18 cellular contexts compared by ENCODE assay signal in the genomic region with DNA sequence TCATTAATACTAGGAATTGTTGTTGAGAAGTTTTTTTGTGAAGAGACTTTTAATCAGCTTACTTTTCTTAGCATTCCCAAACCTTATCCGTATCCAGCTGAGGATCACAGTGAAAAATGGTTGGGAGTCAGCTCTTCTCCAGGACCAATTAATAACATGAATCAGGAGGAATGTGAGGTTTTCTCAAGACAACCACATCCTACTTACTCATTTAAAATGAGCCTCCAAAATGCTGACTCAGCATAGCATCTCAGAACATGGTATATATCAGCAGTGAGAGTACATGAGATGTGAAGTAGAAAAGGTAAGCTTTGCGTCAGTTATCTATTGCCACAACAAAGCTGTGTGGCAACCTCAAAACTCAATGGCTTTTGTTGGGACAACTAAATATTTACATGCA.
DNase-seq lines count a peak whose midpoint lies in the region; ATAC-seq and TF ChIP-seq lines count a peak whose summit lies in the region.
"Had no signal": no experiment of that assay in that cellular context is flagged by ENCODE, and none has a peak within 500 bp of the region (broad histone marks: within the 10 kb centered on the region; RNA-seq: fewer than 3 reads in every experiment).

No MANE protein-coding gene starts in this region.

- TF ChIP-seq CTCF in MM.1S (IDR thresholded peaks at IDR 0.05; ENCODE audit: low read length), result no peak
- TF ChIP-seq CTCF in epithelial cell of esophagus (IDR thresholded peaks at IDR 0.05; ENCODE audit: insufficient read depth, low read depth, low read length, missing control alignments), result no peak
- no peak for TF ChIP-seq CTCF in osteoblast (IDR thresholded peaks at IDR 0.05; ENCODE audit: extremely low read depth, low read depth, low read length)
- no peak for TF ChIP-seq CTCF in upper lobe of left lung (IDR thresholded peaks at IDR 0.05)

- DNase-seq in EH (ENCODE audit: low read depth) (peak; percentile 70), MM.1S (peak; percentile 15), epithelial cell of esophagus (ENCODE audit: low read depth) (peak; percentile 40), osteoblast (ENCODE audit: insufficient read length, low spot score, missing footprints) (peak; percentile 78), OCI-M1 (lab: John Stamatoyannopoulos, UW) (no peak), NCI-H510A treated with DMSO at 0.1 percent for 48 hours (lab: John Stamatoyannopoulos, UW) (no peak), upper lobe of left lung (no peak)
- DNase-seq: activated CD4-positive, alpha-beta memory T cell treated with anti-CD3 and anti-CD28 coated beads for 36 hours; activated T-cell treated with anti-CD3 and anti-CD28 coated beads, Interleukin-2, amount 50 U/mL, for 4 hours; effector CD8-positive, alpha-beta T cell; left ventricle myocardium superior; NCI-H1436 treated with DMSO at 0.1 percent for 48 hours; stimulated activated CD4-positive, alpha-beta T cell treated with anti-CD3 and anti-CD28 coated beads, Interleukin-4, amount 100 ng/mL, for 1 hour had no signal

- no peaks in the 10 kb centered on the region for H3F3A ChIP-seq in MM.1S (ENCODE audit: insufficient read depth, low read length)

- TF ChIP-seq POLR2A in upper lobe of left lung (IDR thresholded peaks at IDR 0.05), result no peak

- H3K36me3 ChIP-seq in MM.1S (replicated peaks; ENCODE audit: insufficient read depth, low read length), result no peaks in the 10 kb centered on the region
- H3K36me3 ChIP-seq in osteoblast (ENCODE audit: insufficient read depth, low read length), result no peaks in the 10 kb centered on the region
- no peaks in the 10 kb centered on the region for H3K36me3 ChIP-seq in upper lobe of left lung
- H3K36me3 ChIP-seq: BLaER1 treated with 17β-estradiol and CSF1 and Interleukin-3, amounts not matched to agents 10 nM and 100 nM; cardiac muscle cell; suprapubic skin had no signal

- WGBS in upper lobe of left lung, 2 donors, result 97 to 98% methylated on average over 2 of the region's 2 CpGs

- H3K9me3 ChIP-seq in MM.1S (replicated peaks; ENCODE audit: insufficient read depth, low read length), result no peaks in the 10 kb centered on the region
- H3K9me3 ChIP-seq in osteoblast (ENCODE audit: low read depth, low read length), result no peaks in the 10 kb centered on the region
- H3K9me3 ChIP-seq in upper lobe of left lung, result no peaks in the 10 kb centered on the region
- H3K9me3 ChIP-seq: suprapubic skin had no signal

- H3K79me2 ChIP-seq in MM.1S (ENCODE audit: low read length), result no peaks in the 10 kb centered on the region
- no peaks in the 10 kb centered on the region for H3K79me2 ChIP-seq in osteoblast (ENCODE audit: insufficient read depth, low read length)

- H3K9ac ChIP-seq in MM.1S (ENCODE audit: low read length), result no peak overlapping the region
- H3K9ac ChIP-seq: BLaER1 treated with 17β-estradiol and CSF1 and Interleukin-3, amounts not matched to agents 10 nM and 100 nM had no signal

- no peaks in the 10 kb centered on the region for H3K9me2 ChIP-seq in MM.1S (replicated peaks; ENCODE audit: insufficient read depth, low read length)

- H3K4me2 ChIP-seq in MM.1S (ENCODE audit: low read depth, low read length), result no peak overlapping the region
- no peak overlapping the region for H3K4me2 ChIP-seq in osteoblast (ENCODE audit: insufficient read depth, low read length)
- H3K4me2 ChIP-seq: BLaER1 treated with 17β-estradiol and CSF1 and Interleukin-3, amounts not matched to agents 10 nM and 100 nM had no signal

- H3K27me3 ChIP-seq in MM.1S (replicated peaks; ENCODE audit: insufficient read depth, low read length) (no peaks in the 10 kb centered on the region), osteoblast (ENCODE audit: insufficient read depth, low read length) (peaks cover 2% of the 10 kb centered on the region), upper lobe of left lung (no peaks in the 10 kb centered on the region)
- H3K27me3 ChIP-seq: BLaER1 treated with 17β-estradiol and CSF1 and Interleukin-3, amounts not matched to agents 10 nM and 100 nM; cardiac muscle cell had no signal

- ATAC-seq in upper lobe of left lung (ENCODE audit: low FRiP score in 2 of 2) (no peak), HG02938 (IDR thresholded peaks at IDR 0.05; ENCODE audit: unreplicated experiment) (no peak)
- ATAC-seq: activated T-cell treated with anti-CD3 and anti-CD28 coated beads, Interleukin-2, amount 50 U/mL, for 4 hours; left ventricle myocardium superior had no signal

- TF ChIP-seq EP300 in upper lobe of left lung (IDR thresholded peaks at IDR 0.05), result no peak

- no peaks in the 10 kb centered on the region for H3K4me1 ChIP-seq in MM.1S (ENCODE audit: low read length)
- no peaks in the 10 kb centered on the region for H3K4me1 ChIP-seq in osteoblast (ENCODE audit: insufficient read depth, low read length)
- H3K4me1 ChIP-seq in upper lobe of left lung, result no peaks in the 10 kb centered on the region
- H3K4me1 ChIP-seq: suprapubic skin had no signal

- H2AFZ ChIP-seq in MM.1S (ENCODE audit: low read length) (no peak overlapping the region), osteoblast (ENCODE audit: low read length) (no peak overlapping the region)

- H4K20me1 ChIP-seq in MM.1S (ENCODE audit: insufficient read depth, low read length) (no peaks in the 10 kb centered on the region), osteoblast (ENCODE audit: insufficient read depth, low read length) (no peaks in the 10 kb centered on the region)
- H4K20me1 ChIP-seq: BLaER1 treated with 17β-estradiol and CSF1 and Interleukin-3, amounts not matched to agents 10 nM and 100 nM had no signal

- H3K27ac ChIP-seq in MM.1S (ENCODE audit: low read length), result no peak overlapping the region
- no peak overlapping the region for H3K27ac ChIP-seq in osteoblast (ENCODE audit: low read depth, low read length)
- H3K27ac ChIP-seq in upper lobe of left lung, result no peak overlapping the region
- H3K27ac ChIP-seq: BLaER1 treated with 17β-estradiol and CSF1 and Interleukin-3, amounts not matched to agents 10 nM and 100 nM; cardiac muscle cell; suprapubic skin; VCaP had no signal

- H3K4me3 ChIP-seq in MM.1S (ENCODE audit: low read length) (no peak overlapping the region), epithelial cell of esophagus (ENCODE audit: low read length) (no peak overlapping the region), osteoblast (ENCODE audit: insufficient read depth, low read length) (no peak overlapping the region), upper lobe of left lung (no peak overlapping the region)
- H3K4me3 ChIP-seq: BLaER1 treated with 17β-estradiol and CSF1 and Interleukin-3, amounts not matched to agents 10 nM and 100 nM; cardiac muscle cell; suprapubic skin had no signal

Comparison
In these comparisons a context has a peak if more than half of its experiments do, and no peak if none do; other contexts are left out.
1. DNase-seq: peak in EH (single experiment), MM.1S (single experiment), epithelial cell of esophagus (single experiment) and osteoblast (single experiment); none in OCI-M1 (single experiment), NCI-H510A treated with DMSO at 0.1 percent for 48 hours (single experiment) and upper lobe of left lung (0 of 2).